9 cellular contexts compared by ENCODE assay signal in genomic region chr1:44673675-44674112, GRCh38. TPM values are rescaled to one million over a fixed set of nuclear protein-coding genes. Genes with fewer than 3 reads are reported as not detected.
DNase-seq lines count a peak whose midpoint lies in the region; ATAC-seq and TF ChIP-seq lines count a peak whose summit lies in the region.
"Had no signal": no experiment of that assay in that cellular context is flagged by ENCODE, and none has a peak within 500 bp of the region (broad histone marks: within the 10 kb centered on the region; RNA-seq: fewer than 3 reads in every experiment).

No MANE protein-coding gene starts in this region.

- TF ChIP-seq CTCF in HFF-Myc (IDR thresholded peaks at IDR 0.05; ENCODE audit: low read depth, low read length, missing control alignments) (no peak), GM13977 (IDR thresholded peaks at IDR 0.05; ENCODE audit: extremely low read depth, insufficient read depth, missing control alignments) (no peak)

- peak overlapping the region; percentile 82 to 98 (median 90) for H3K27ac Mint-ChIP-seq in CD8-positive, alpha-beta memory T cell
- H3K27ac Mint-ChIP-seq in activated CD4-positive, alpha-beta memory T cell treated with anti-CD3 and anti-CD28 coated beads for 36 hours = peak overlapping the region; percentile 88
- H3K27ac Mint-ChIP-seq in stimulated activated memory B cell treated with anti-CD40 and anti-IgM and Interleukin-4, amounts not matched to agents 10 μg/mL and 1 μg/mL and 100 μg/mL, for 72 hours = peak overlapping the region; percentile 84

- peaks cover 17 to 26% (median 25%) of the 10 kb centered on the region in 3 donors for H3K4me1 Mint-ChIP-seq in CD8-positive, alpha-beta memory T cell
- peaks cover 23% of the 10 kb centered on the region for H3K4me1 Mint-ChIP-seq in activated CD4-positive, alpha-beta memory T cell treated with anti-CD3 and anti-CD28 coated beads for 36 hours (ENCODE audit: low read depth)
- H3K4me1 Mint-ChIP-seq in stimulated activated memory B cell treated with anti-CD40 and anti-IgM and Interleukin-4, amounts not matched to agents 10 μg/mL and 1 μg/mL and 100 μg/mL, for 72 hours = peaks cover 24% of the 10 kb centered on the region

- peak; percentile 0 to 3 for ATAC-seq in right cardiac atrium
- ATAC-seq in stimulated activated memory B cell treated with anti-CD40 and anti-IgM and Interleukin-4, amounts not matched to agents 10 μg/mL and 1 μg/mL and 100 μg/mL, for 72 hours = no peak

- CTCF ChIA-PET in CD8-positive, alpha-beta memory T cell (lab: Charles Lee) = interaction anchor here (1.5 to 4.9 kb wide), 5 partner anchors 11 to 819 kb away, joined by 5 to 33 read pairs (median 9); no protein-coding TSS in a partner anchor
- CTCF ChIA-PET in activated CD4-positive, alpha-beta memory T cell treated with anti-CD3 and anti-CD28 coated beads for 36 hours (lab: Charles Lee) = interaction anchor here (0.7 to 6.8 kb wide), 11 partner anchors 10 to 456 kb away, joined by 3 to 43 read pairs (median 4); partner anchors contain the start of genes KIF2C and PLK3

- H3K9me3 Mint-ChIP-seq in CD8-positive, alpha-beta memory T cell = no peaks in the 10 kb centered on the region
- H3K9me3 Mint-ChIP-seq in activated CD4-positive, alpha-beta memory T cell treated with anti-CD3 and anti-CD28 coated beads for 36 hours = no peaks in the 10 kb centered on the region
- H3K9me3 Mint-ChIP-seq in stimulated activated memory B cell treated with anti-CD40 and anti-IgM and Interleukin-4, amounts not matched to agents 10 μg/mL and 1 μg/mL and 100 μg/mL, for 72 hours = no peaks in the 10 kb centered on the region

- H3K9me3 ChIP-seq in CD8-positive, alpha-beta memory T cell (ENCODE audit: low read length) = no peaks in the 10 kb centered on the region
- no peaks in the 10 kb centered on the region for H3K9me3 ChIP-seq in right cardiac atrium (ENCODE audit: control insufficient read depth, low read length)

- H3K36me3 Mint-ChIP-seq in CD8-positive, alpha-beta memory T cell = peaks cover 0 to 4% (median 0%) of the 10 kb centered on the region in 3 donors
- H3K36me3 Mint-ChIP-seq in activated CD4-positive, alpha-beta memory T cell treated with anti-CD3 and anti-CD28 coated beads for 36 hours = no peaks in the 10 kb centered on the region
- H3K36me3 Mint-ChIP-seq in stimulated activated memory B cell treated with anti-CD40 and anti-IgM and Interleukin-4, amounts not matched to agents 10 μg/mL and 1 μg/mL and 100 μg/mL, for 72 hours = no peaks in the 10 kb centered on the region

- peak overlapping the region; percentile 90 for H3K4me3 ChIP-seq in CD8-positive, alpha-beta memory T cell (ENCODE audit: low read length)
- peak overlapping the region; percentile 53 for H3K4me3 ChIP-seq in HFF-Myc (replicated peaks; ENCODE audit: low read depth, low read length)
- H3K4me3 ChIP-seq in right cardiac atrium (ENCODE audit: low read length) = peak overlapping the region; percentile 73

- H3K27me3 Mint-ChIP-seq in CD8-positive, alpha-beta memory T cell = no peaks in the 10 kb centered on the region
- H3K27me3 Mint-ChIP-seq in activated CD4-positive, alpha-beta memory T cell treated with anti-CD3 and anti-CD28 coated beads for 36 hours = no peaks in the 10 kb centered on the region
- H3K27me3 Mint-ChIP-seq in stimulated activated memory B cell treated with anti-CD40 and anti-IgM and Interleukin-4, amounts not matched to agents 10 μg/mL and 1 μg/mL and 100 μg/mL, for 72 hours = no peaks in the 10 kb centered on the region

- H3K27me3 ChIP-seq in CD8-positive, alpha-beta memory T cell (ENCODE audit: insufficient read depth, low read length, poor library complexity, severe bottlenecking) = no peaks in the 10 kb centered on the region
- H3K27me3 ChIP-seq in right cardiac atrium (ENCODE audit: control insufficient read depth, insufficient read depth) = no peaks in the 10 kb centered on the region

- peak in 1 of 5 donors; percentile 49 for DNase-seq in CD8-positive, alpha-beta memory T cell
- DNase-seq in HFF-Myc (ENCODE audit: extremely low read depth, low read depth) (no peak), right cardiac atrium (no peak), GM13977 (ENCODE audit: low spot score) (no peak), HCEC 1CT (no peak), AG20443 (ENCODE audit: low spot score) (no peak)
- DNase-seq in activated CD4-positive, alpha-beta memory T cell treated with anti-CD3 and anti-CD28 coated beads for 36 hours = no peak

- H3K36me3 ChIP-seq in CD8-positive, alpha-beta memory T cell (ENCODE audit: insufficient read depth, low read length) = no peaks in the 10 kb centered on the region

- POLR2A ChIA-PET in CD8-positive, alpha-beta memory T cell (lab: Charles Lee) = interaction anchor here (0.6 to 2.5 kb wide), 7 partner anchors 9 to 1024 kb away, joined by 3 to 19 read pairs (median 5); partner anchors contain the start of genes KDM4A and NASP
- POLR2A ChIA-PET in activated CD4-positive, alpha-beta memory T cell treated with anti-CD3 and anti-CD28 coated beads for 36 hours (lab: Charles Lee) = interaction anchor here (1.0 to 5.2 kb wide), 7 partner anchors 9 to 666 kb away, joined by 3 to 36 read pairs (median 5); partner anchors contain the start of genes MUTYH, RNU5D-1 and TOE1

- peak overlapping the region; percentile 83 to 96 (median 90) for H3K4me3 Mint-ChIP-seq in CD8-positive, alpha-beta memory T cell
- H3K4me3 Mint-ChIP-seq in activated CD4-positive, alpha-beta memory T cell treated with anti-CD3 and anti-CD28 coated beads for 36 hours = peak overlapping the region; percentile 83
- peak overlapping the region; percentile 94 for H3K4me3 Mint-ChIP-seq in stimulated activated memory B cell treated with anti-CD40 and anti-IgM and Interleukin-4, amounts not matched to agents 10 μg/mL and 1 μg/mL and 100 μg/mL, for 72 hours

- peaks cover 13% of the 10 kb centered on the region for H3K4me1 ChIP-seq in CD8-positive, alpha-beta memory T cell (ENCODE audit: insufficient read depth, low read length)
- H3K4me1 ChIP-seq in right cardiac atrium (ENCODE audit: control insufficient read depth, insufficient read depth, low read length) = peaks cover 14% of the 10 kb centered on the region

- intact Hi-C loops in activated CD4-positive, alpha-beta memory T cell treated with anti-CD3 and anti-CD28 coated beads for 36 hours (cut with micrococcal nuclease) = loop anchor here (1.0 to 10.0 kb wide), 7 partner anchors 41 to 631 kb away; partner anchors contain the start of genes BTBD19, DYNLT4, ERI3 and HECTD3
- intact Hi-C loops in right cardiac atrium (cut with DNase I) = no loop called here

- in situ Hi-C loops in GM13977 (cut with MboI; ENCODE audit: low pct_unique_long_range_greater_than_20kb, low sequenced_read_pairs, unreplicated experiment) = no loop called here

- peak overlapping the region; percentile 93 for H3K27ac ChIP-seq in CD8-positive, alpha-beta memory T cell (ENCODE audit: low read depth, low read length)
- H3K27ac ChIP-seq in right cardiac atrium (ENCODE audit: low read length) = peak overlapping the region; percentile 97

- 1% methylated on average over 16 of the region's 16 CpGs for WGBS in right cardiac atrium

RNA-seq across cellular contexts. Expression of gene TMEM53, which starts 0.6 kb away (rescaled TPM):
- total RNA-seq in CD8-positive, alpha-beta memory T cell = 1 to 10 TPM; 2.3 to 2.5 TPM
- polyA plus RNA-seq in CD8-positive, alpha-beta memory T cell = 7.1 TPM
- total RNA-seq in activated CD4-positive, alpha-beta memory T cell treated with anti-CD3 and anti-CD28 coated beads for 36 hours = 1 to 10 TPM; 5.1 to 6.5 TPM
- total RNA-seq in right cardiac atrium = 10 to 100 TPM; 12.0 to 16.8 (median 13.1) TPM
- 13.3 TPM for polyA plus RNA-seq in right cardiac atrium

RNA-seq across cellular contexts. Expression of gene ARMH1, which starts 0.8 kb away (rescaled TPM):
- 10 to 100 TPM; 33.3 to 38.0 TPM for total RNA-seq in CD8-positive, alpha-beta memory T cell
- polyA plus RNA-seq in CD8-positive, alpha-beta memory T cell = 21.1 TPM
- 100 to 1,000 TPM; 134 to 141 TPM for total RNA-seq in activated CD4-positive, alpha-beta memory T cell treated with anti-CD3 and anti-CD28 coated beads for 36 hours
- 1 to 10 TPM in 2 of 4 donors, under 1 TPM in 2; 0.39 to 1.2 (median 0.84) TPM for total RNA-seq in right cardiac atrium
- polyA plus RNA-seq in right cardiac atrium = 0.91 TPM

RNA-seq across cellular contexts. Expression of gene RNU5D-1, which starts 57.3 kb away (rescaled TPM):
- total RNA-seq in CD8-positive, alpha-beta memory T cell = not detected
- polyA plus RNA-seq in CD8-positive, alpha-beta memory T cell = not detected
- not detected for total RNA-seq in activated CD4-positive, alpha-beta memory T cell treated with anti-CD3 and anti-CD28 coated beads for 36 hours
- not detected for total RNA-seq in right cardiac atrium
- polyA plus RNA-seq in right cardiac atrium = not detected
- total RNA-seq: M059J had no signal

Comparison
In these comparisons a context has a peak if more than half of its experiments do, and no peak if none do; other contexts are left out.
1. RNA of gene ARMH1, which starts 0.8 kb away (total RNA-seq): 134 to 141 TPM in activated CD4-positive, alpha-beta memory T cell treated with anti-CD3 and anti-CD28 coated beads for 36 hours and 33.3 to 38.0 TPM in CD8-positive, alpha-beta memory T cell; 0.39 to 1.2 TPM in right cardiac atrium; every median in the first group is over 10 times any median in the second.
2. Peak in every context shown above with its lines, with median percentiles within 50 percentile points of each other: H3K4me3 ChIP-seq, H3K27ac Mint-ChIP-seq and H3K4me3 Mint-ChIP-seq.